Comparison of ENCODE assay signal across 9 cellular contexts in genomic region chr4:143700060-143700419, GRCh38. TPM values are rescaled to one million over a fixed set of nuclear protein-coding genes. Genes with fewer than 3 reads are reported as not detected.
A peak's percentile ranks its signal among the peaks of the same experiment; 100 is the strongest.
DNase-seq lines count a peak whose midpoint lies in the region; ATAC-seq and TF ChIP-seq lines count a peak whose summit lies in the region.
"Had no signal": no experiment of that assay in that cellular context is flagged by ENCODE, and none has a peak within 500 bp of the region (broad histone marks: within the 10 kb centered on the region; RNA-seq: fewer than 3 reads in every experiment).

No MANE protein-coding gene starts in this region.

- peak overlapping the region; percentile 76 for H3K4me3 Mint-ChIP-seq in T-helper 2 cell treated with Interferon-gamma antibody and Interleukin-4, amounts not matched to agents 5 μg/mL and 100 μg/mL, for 36 hours

- H3K9me3 Mint-ChIP-seq in T-helper 2 cell treated with Interferon-gamma antibody and Interleukin-4, amounts not matched to agents 5 μg/mL and 100 μg/mL, for 36 hours, result no peaks in the 10 kb centered on the region

- no peak for TF ChIP-seq CTCF in ascending aorta (IDR thresholded peaks at IDR 0.05)

- H3K27me3 ChIP-seq in ascending aorta (peaks cover 5% of the 10 kb centered on the region), iPS-20b (ENCODE audit: insufficient read depth, low read length) (peaks cover 73% of the 10 kb centered on the region), thymus (ENCODE audit: control insufficient read depth, insufficient read depth) (peaks cover 9% of the 10 kb centered on the region)
- H3K27me3 ChIP-seq: BLaER1 had no signal

- H3K9me3 ChIP-seq in ascending aorta (no peaks in the 10 kb centered on the region), iPS-20b (ENCODE audit: insufficient read depth, low read depth, low read length) (no peaks in the 10 kb centered on the region), thymus (ENCODE audit: control insufficient read depth) (no peaks in the 10 kb centered on the region)

- under 1% methylated on average over 32 of the region's 32 CpGs for WGBS in thymus

- DNase-seq in T-helper 2 cell treated with Interferon-gamma antibody and Interleukin-4, amounts not matched to agents 5 μg/mL and 100 μg/mL, for 36 hours (ENCODE audit: low spot score), result no peak
- DNase-seq in T-helper 2 cell, result no peak
- DNase-seq in ascending aorta (ENCODE audit: low spot score in 2 of 2), result no peak
- no peak for DNase-seq in DMS79 treated with DMSO at 0.1 percent for 48 hours (lab: John Stamatoyannopoulos, UW)
- DNase-seq in retina, result no peak

- no peak overlapping the region for H3K27ac ChIP-seq in ascending aorta
- H3K27ac ChIP-seq in iPS-20b (ENCODE audit: low read length), result no peak overlapping the region
- no peak overlapping the region for H3K27ac ChIP-seq in thymus (ENCODE audit: low read depth)
- H3K27ac ChIP-seq: BLaER1 had no signal

- H3K4me1 ChIP-seq in ascending aorta (peaks cover 0 to 4% of the 10 kb centered on the region in 2 donors), iPS-20b (ENCODE audit: insufficient read depth, low read length) (no peaks in the 10 kb centered on the region), thymus (ENCODE audit: control insufficient read depth, insufficient read depth, low read length) (peaks cover 8% of the 10 kb centered on the region)
- H3K4me1 ChIP-seq: BLaER1 had no signal

- peaks cover 63% of the 10 kb centered on the region for H3K27me3 Mint-ChIP-seq in T-helper 2 cell treated with Interferon-gamma antibody and Interleukin-4, amounts not matched to agents 5 μg/mL and 100 μg/mL, for 36 hours (ENCODE audit: low read depth)

- no peaks in the 10 kb centered on the region for H3K36me3 Mint-ChIP-seq in T-helper 2 cell treated with Interferon-gamma antibody and Interleukin-4, amounts not matched to agents 5 μg/mL and 100 μg/mL, for 36 hours (ENCODE audit: low read depth)

- ATAC-seq in GM18861 (IDR thresholded peaks at IDR 0.05; ENCODE audit: unreplicated experiment), result no peak

- intact Hi-C loops in ascending aorta (cut with DNase I), result no loop called here

- H3K36me3 ChIP-seq in ascending aorta (no peaks in the 10 kb centered on the region), iPS-20b (ENCODE audit: insufficient read depth, low read depth, low read length) (no peaks in the 10 kb centered on the region), thymus (ENCODE audit: control insufficient read depth, insufficient read depth) (no peaks in the 10 kb centered on the region)
- H3K36me3 ChIP-seq: BLaER1 had no signal

- peaks cover 8% of the 10 kb centered on the region for H3K4me1 Mint-ChIP-seq in T-helper 2 cell treated with Interferon-gamma antibody and Interleukin-4, amounts not matched to agents 5 μg/mL and 100 μg/mL, for 36 hours (ENCODE audit: low read depth)

- no peak overlapping the region for H3K9ac ChIP-seq in iPS-20b (ENCODE audit: low read depth, low read length)
- H3K9ac ChIP-seq: BLaER1 had no signal

- H3K27ac Mint-ChIP-seq in T-helper 2 cell treated with Interferon-gamma antibody and Interleukin-4, amounts not matched to agents 5 μg/mL and 100 μg/mL, for 36 hours, result no peak overlapping the region

- peak overlapping the region; percentile 36 to 63 for H3K4me3 ChIP-seq in ascending aorta
- peak overlapping the region; percentile 67 for H3K4me3 ChIP-seq in iPS-20b (ENCODE audit: low read length)
- peak overlapping the region; percentile 47 for H3K4me3 ChIP-seq in thymus (ENCODE audit: low read length)
- H3K4me3 ChIP-seq: BLaER1 had no signal

RNA-seq across cellular contexts. Expression of gene FREM3, which starts 0.4 kb away (rescaled TPM):
- total RNA-seq in ascending aorta, result not detected
- 0.23 TPM for polyA plus RNA-seq in thymus
